ENCODE assay signal across 21 cellular contexts in genomic region chr5:67941750-67942450, GRCh38.
DNase-seq lines count a peak whose midpoint lies in the region; ATAC-seq and TF ChIP-seq lines count a peak whose summit lies in the region.
"Had no signal": no experiment of that assay in that cellular context is flagged by ENCODE, and none has a peak within 500 bp of the region (broad histone marks: within the 10 kb centered on the region; RNA-seq: fewer than 3 reads in every experiment).

No MANE protein-coding gene starts in this region.

- no peak for TF ChIP-seq CTCF in right atrium auricular region (IDR thresholded peaks at IDR 0.05)

- no peak overlapping the region for H3K4me3 ChIP-seq in right atrium auricular region
- H3K4me3 ChIP-seq in mesenchymal stem cell (ENCODE audit: insufficient read depth in 1 of 2, low read depth in 1 of 2, low read length in 2 of 2) = peak overlapping the region in 1 of 2 experiments; percentile 51
- H3K4me3 ChIP-seq in aorta (ENCODE audit: low read length in 2 of 2) = no peak overlapping the region
- H3K4me3 ChIP-seq: adrenal gland, heart left ventricle, prostate gland, transverse colon had no signal

- no peak overlapping the region for H2AK5ac ChIP-seq in mesenchymal stem cell (ENCODE audit: low read length, severe bottlenecking)

- H2BK120ac ChIP-seq in mesenchymal stem cell (ENCODE audit: low read depth, low read length) = no peak overlapping the region

- no peak for DNase-seq in left ventricle myocardium superior
- no peak for DNase-seq in right atrium auricular region (ENCODE audit: low spot score)
- DNase-seq in mesenchymal stem cell = no peak
- DNase-seq in aorta = no peak
- DNase-seq in NCI-H1694 treated with DMSO at 0.1 percent for 48 hours (lab: John Stamatoyannopoulos, UW) = no peak
- DNase-seq in stimulated activated CD4-positive, alpha-beta T cell treated with anti-CD3 and anti-CD28 coated beads, Interleukin-4, amount 100 ng/mL, for 24 hours = no peak
- DNase-seq: activated CD4-positive, alpha-beta T cell treated with anti-CD3 and anti-CD28 coated beads for 1 hour; activated CD8-positive, alpha-beta memory T cell treated with anti-CD3 and anti-CD28 coated beads, Interleukin-2, amount 10 ng/mL, durations not matched to agents 7 days and 5 days; adrenal gland; heart left ventricle; islet precursor cell; natural killer cell; NCI-H146; PC-3; transverse colon had no signal

- no peak overlapping the region for H2BK15ac ChIP-seq in mesenchymal stem cell (ENCODE audit: low read depth, poor library complexity, severe bottlenecking)

- H3K18ac ChIP-seq in mesenchymal stem cell (ENCODE audit: low read depth in 1 of 2, low read length in 2 of 2) = no peak overlapping the region

- H4K91ac ChIP-seq in mesenchymal stem cell (ENCODE audit: low read length) = no peak overlapping the region

- H4K8ac ChIP-seq in mesenchymal stem cell (ENCODE audit: low read length) = no peak overlapping the region

- H3K36me3 ChIP-seq in right atrium auricular region (no peaks in the 10 kb centered on the region), mesenchymal stem cell (ENCODE audit: control insufficient read depth in 1 of 2, insufficient read depth in 2 of 2, low read depth in 1 of 2, low read length in 2 of 2) (no peaks in the 10 kb centered on the region), aorta (ENCODE audit: control insufficient read depth in 1 of 2, insufficient read depth in 2 of 2, low read length in 1 of 2) (no peaks in the 10 kb centered on the region)
- H3K36me3 ChIP-seq: adrenal gland, heart left ventricle, prostate gland, transverse colon had no signal

- no peaks in the 10 kb centered on the region for H3K79me1 ChIP-seq in mesenchymal stem cell (replicated peaks; ENCODE audit: low read length, poor library complexity, severe bottlenecking)

- no peak overlapping the region for H3K4me2 ChIP-seq in mesenchymal stem cell (ENCODE audit: low read length, poor library complexity, severe bottlenecking)

- H2BK5ac ChIP-seq in mesenchymal stem cell (ENCODE audit: low read depth, low read length, poor library complexity, severe bottlenecking) = no peak overlapping the region

- no peaks in the 10 kb centered on the region for H3K27me3 ChIP-seq in right atrium auricular region
- no peaks in the 10 kb centered on the region for H3K27me3 ChIP-seq in mesenchymal stem cell (ENCODE audit: control insufficient read depth in 1 of 2, insufficient read depth in 1 of 2, low read length in 2 of 2)
- no peaks in the 10 kb centered on the region for H3K27me3 ChIP-seq in aorta (ENCODE audit: control insufficient read depth in 1 of 2, insufficient read depth in 2 of 2, low read length in 1 of 2)
- H3K27me3 ChIP-seq: adrenal gland, heart left ventricle, transverse colon had no signal

- H3K4me1 ChIP-seq in right atrium auricular region (no peaks in the 10 kb centered on the region), mesenchymal stem cell (ENCODE audit: control insufficient read depth, insufficient read depth, low read depth, low read length) (no peaks in the 10 kb centered on the region), aorta (ENCODE audit: control insufficient read depth in 1 of 2, insufficient read depth in 2 of 2, low read length in 2 of 2) (peaks cover 7 to 10% of the 10 kb centered on the region in 2 donors)
- H3K4me1 ChIP-seq: adrenal gland, prostate gland had no signal

- no peak overlapping the region for H3K4ac ChIP-seq in mesenchymal stem cell (ENCODE audit: low read depth in 1 of 2, low read length in 2 of 2)

- no peaks in the 10 kb centered on the region for H3K9me3 ChIP-seq in right atrium auricular region
- H3K9me3 ChIP-seq in mesenchymal stem cell (ENCODE audit: control insufficient read depth, low read length) = no peaks in the 10 kb centered on the region
- no peaks in the 10 kb centered on the region for H3K9me3 ChIP-seq in aorta (ENCODE audit: control insufficient read depth, low read length)
- H3K9me3 ChIP-seq: adrenal gland, heart left ventricle, prostate gland, transverse colon had no signal

- H3K14ac ChIP-seq in mesenchymal stem cell (ENCODE audit: low read length in 2 of 2) = no peak overlapping the region

- H3K23ac ChIP-seq in mesenchymal stem cell (ENCODE audit: low read length in 2 of 2) = no peak overlapping the region

- intact Hi-C loops in left ventricle myocardium superior (cut with micrococcal nuclease) = no loop called here
- intact Hi-C loops in aorta (cut with DNase I) = loop anchor here in 1 of 2 donors (5.0 kb wide), 1 partner anchor 85 kb away; no protein-coding TSS in a partner anchor

- peak overlapping the region in 1 of 2 donors; percentile 11 for H3K27ac ChIP-seq in right atrium auricular region
- no peak overlapping the region for H3K27ac ChIP-seq in mesenchymal stem cell (ENCODE audit: low read length, poor library complexity, severe bottlenecking)
- H3K27ac ChIP-seq in aorta (ENCODE audit: low read depth in 1 of 2, low read length in 2 of 2) = no peak overlapping the region
- H3K27ac ChIP-seq: C4-2B, prostate gland had no signal

- ATAC-seq in left ventricle myocardium superior (peak; percentile 50), esophagus mucosa (peak; percentile 35), aorta (ENCODE audit: low FRiP score) (peak; percentile 56), HG03469 (IDR thresholded peaks at IDR 0.05; ENCODE audit: unreplicated experiment) (no peak)
- ATAC-seq: activated CD8-positive, alpha-beta memory T cell treated with anti-CD3 and anti-CD28 coated beads, Interleukin-2, amount 10 ng/mL, durations not matched to agents 7 days and 5 days; activated T-helper 17 cell treated with anti-CD3 and anti-CD28 coated beads, Interleukin-2, amount 50 U/mL, for 72 hours; natural killer cell; PC-3; stimulated activated memory B cell treated with anti-CD40 and anti-IgM and Interleukin-4, amounts not matched to agents 10 μg/mL and 1 μg/mL and 100 μg/mL, for 72 hours had no signal

- WGBS in mesenchymal stem cell = 90% methylated on average over 3 of the region's 3 CpGs
- 27 to 29% methylated on average over 3 of the region's 3 CpGs for WGBS in aorta, 2 donors

- peak overlapping the region; percentile 50 for H3K9ac ChIP-seq in mesenchymal stem cell (ENCODE audit: low read length)

- H2AFZ ChIP-seq in mesenchymal stem cell (ENCODE audit: low read depth, low read length) = no peak overlapping the region

- no peak overlapping the region for H2BK12ac ChIP-seq in mesenchymal stem cell (ENCODE audit: low read length in 2 of 2)
